Comparison of ENCODE assay signal across 14 cellular contexts in the genomic region with DNA sequence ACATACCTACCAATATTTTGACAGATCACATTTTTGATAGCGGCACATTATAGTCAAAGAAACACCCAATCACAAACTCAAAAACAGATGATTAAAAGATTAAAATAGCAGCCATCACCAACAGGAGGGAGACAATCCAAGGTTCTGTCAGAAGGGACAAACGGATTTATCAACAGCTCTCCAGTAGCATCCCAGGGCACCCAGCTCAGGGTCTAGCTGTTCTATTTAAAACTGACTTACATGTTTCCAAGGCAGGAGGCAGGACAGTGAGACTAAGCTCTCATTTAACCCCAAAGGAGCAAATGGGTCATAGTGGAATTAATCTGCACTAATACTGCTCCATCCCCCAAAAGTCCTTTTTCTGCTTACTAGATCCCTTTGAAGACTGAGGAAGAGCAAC. TPM values are rescaled to one million over a fixed set of nuclear protein-coding genes. Genes with fewer than 3 reads are reported as not detected.
DNase-seq lines count a peak whose midpoint lies in the region; ATAC-seq and TF ChIP-seq lines count a peak whose summit lies in the region.
"Had no signal": no experiment of that assay in that cellular context is flagged by ENCODE, and none has a peak within 500 bp of the region (broad histone marks: within the 10 kb centered on the region; RNA-seq: fewer than 3 reads in every experiment).

No MANE protein-coding gene starts in this region.

- no peaks in the 10 kb centered on the region for H3K27me3 Mint-ChIP-seq in CD4-positive, CD25-positive, alpha-beta regulatory T cell

- peak overlapping the region in 1 of 3 donors; percentile 4 for H3K27ac Mint-ChIP-seq in CD4-positive, CD25-positive, alpha-beta regulatory T cell
- H3K27ac Mint-ChIP-seq: H9 had no signal

- no peaks in the 10 kb centered on the region for H3K9me3 ChIP-seq in CD4-positive, CD25-positive, alpha-beta regulatory T cell (ENCODE audit: control insufficient read depth in 2 of 2, low read length in 2 of 2)
- no peaks in the 10 kb centered on the region for H3K9me3 ChIP-seq in Loucy (ENCODE audit: insufficient read depth, low read depth, low read length)
- H3K9me3 ChIP-seq in left ventricle myocardium inferior (replicated peaks), result no peaks in the 10 kb centered on the region
- no peaks in the 10 kb centered on the region for H3K9me3 ChIP-seq in neutrophil
- H3K9me3 ChIP-seq: SJCRH30 had no signal

- TF ChIP-seq CTCF in Loucy (conservative IDR thresholded peaks at IDR 0.05; ENCODE audit: low read length) (no peak), left ventricle myocardium inferior (IDR thresholded peaks at IDR 0.05; ENCODE audit: borderline replicate concordance) (no peak), neutrophil (IDR thresholded peaks at IDR 0.05) (no peak)

- no peak overlapping the region for H2AFZ ChIP-seq in Loucy (ENCODE audit: low read length)

- no peak for DNase-seq in CD4-positive, CD25-positive, alpha-beta regulatory T cell
- DNase-seq in left ventricle myocardium inferior, result no peak
- no peak for DNase-seq in stimulated activated naive CD4-positive, alpha-beta T cell treated with Interleukin-2 at 50 U/mL for 16 hours (lab: John Stamatoyannopoulos, UW)
- DNase-seq: AML-193, DMS79, H9, NCI-H1436 treated with DMSO at 0.1 percent for 48 hours, NCI-H2081 treated with DMSO at 0.1 percent for 48 hours, NCI-H524, SJCRH30 had no signal

- peaks cover 45% of the 10 kb centered on the region for H4K20me1 ChIP-seq in Loucy (ENCODE audit: insufficient read depth, low read length, poor library complexity, severe bottlenecking)

- H3K36me3 Mint-ChIP-seq in CD4-positive, CD25-positive, alpha-beta regulatory T cell, result peaks cover under 1% of the 10 kb centered on the region

- no peak overlapping the region for H3K27ac ChIP-seq in CD4-positive, CD25-positive, alpha-beta regulatory T cell (ENCODE audit: insufficient read depth, low read length, poor library complexity, severe bottlenecking)
- H3K27ac ChIP-seq in left ventricle myocardium inferior (replicated peaks), result peak overlapping the region; percentile 87
- peak overlapping the region; percentile 92 for H3K27ac ChIP-seq in neutrophil
- H3K27ac ChIP-seq: SJCRH30 had no signal

- peak overlapping the region; percentile 46 for H3K4me2 ChIP-seq in Loucy (ENCODE audit: low read depth, low read length, poor library complexity, severe bottlenecking)

- H3K9me3 Mint-ChIP-seq in CD4-positive, CD25-positive, alpha-beta regulatory T cell, result peaks cover 0 to 2% (median 0%) of the 10 kb centered on the region in 7 donors
- H3K9me3 Mint-ChIP-seq: H9 had no signal

- H3K36me3 ChIP-seq in CD4-positive, CD25-positive, alpha-beta regulatory T cell (ENCODE audit: control insufficient read depth, insufficient read depth, low read length), result no peaks in the 10 kb centered on the region
- H3K36me3 ChIP-seq in Loucy (ENCODE audit: insufficient read depth, low read length), result no peaks in the 10 kb centered on the region
- no peaks in the 10 kb centered on the region for H3K36me3 ChIP-seq in left ventricle myocardium inferior
- H3K36me3 ChIP-seq in neutrophil, result no peaks in the 10 kb centered on the region
- H3K36me3 ChIP-seq: SJCRH30 had no signal

- peaks cover 55% of the 10 kb centered on the region for H3K79me2 ChIP-seq in Loucy (ENCODE audit: insufficient read depth, low read length)

- no peak overlapping the region for H3K9ac ChIP-seq in Loucy (ENCODE audit: low read depth, low read length, poor library complexity, severe bottlenecking)

- peaks cover 23 to 55% (median 27%) of the 10 kb centered on the region in 4 donors for H3K4me1 Mint-ChIP-seq in CD4-positive, CD25-positive, alpha-beta regulatory T cell

- H3K27me3 ChIP-seq in CD4-positive, CD25-positive, alpha-beta regulatory T cell (ENCODE audit: control insufficient read depth, insufficient read depth, low read length), result no peaks in the 10 kb centered on the region
- no peaks in the 10 kb centered on the region for H3K27me3 ChIP-seq in Loucy (ENCODE audit: insufficient read depth, low read length, poor library complexity, severe bottlenecking)
- H3K27me3 ChIP-seq in left ventricle myocardium inferior (ENCODE audit: low read depth), result no peaks in the 10 kb centered on the region
- H3K27me3 ChIP-seq in neutrophil, result no peaks in the 10 kb centered on the region
- H3K27me3 ChIP-seq: SJCRH30 had no signal

- no peak for ATAC-seq in CD4-positive, CD25-positive, alpha-beta regulatory T cell (ENCODE audit: low read depth in 2 of 2)
- ATAC-seq in GM19023 (IDR thresholded peaks at IDR 0.05; ENCODE audit: unreplicated experiment) (no peak), HG03139 (IDR thresholded peaks at IDR 0.05; ENCODE audit: unreplicated experiment) (no peak)

- intact Hi-C loops in left ventricle myocardium inferior (cut with micrococcal nuclease), result no loop called here

- H3K4me1 ChIP-seq in CD4-positive, CD25-positive, alpha-beta regulatory T cell (ENCODE audit: control insufficient read depth, insufficient read depth, low read length, poor library complexity, severe bottlenecking), result peaks cover 27% of the 10 kb centered on the region
- peaks cover 37% of the 10 kb centered on the region for H3K4me1 ChIP-seq in Loucy (ENCODE audit: insufficient read depth, low read length, poor library complexity, severe bottlenecking)
- peaks cover 73% of the 10 kb centered on the region for H3K4me1 ChIP-seq in left ventricle myocardium inferior
- H3K4me1 ChIP-seq in neutrophil (ENCODE audit: control insufficient read depth in 1 of 2, insufficient read depth in 1 of 2, low read depth in 1 of 2, low read length in 1 of 2), result peaks cover 82% of the 10 kb centered on the region in 2 experiments

- 0 out of 2 replicates have a peak, but pooled peaks cover 3% of the 10 kb centered on the region for H3F3A ChIP-seq in Loucy (ENCODE audit: low read depth)

- H3K4me3 ChIP-seq in CD4-positive, CD25-positive, alpha-beta regulatory T cell (ENCODE audit: low read depth, low read length), result no peak overlapping the region
- H3K4me3 ChIP-seq in Loucy (ENCODE audit: low read length, poor library complexity, severe bottlenecking) (peak overlapping the region; percentile 11), left ventricle myocardium inferior (peak overlapping the region; percentile 19), neutrophil (ENCODE audit: low read depth in 1 of 2, low read length in 1 of 2) (peak overlapping the region; percentile 85 to 100)
- H3K4me3 ChIP-seq: SJCRH30 had no signal

- H3K4me3 Mint-ChIP-seq in CD4-positive, CD25-positive, alpha-beta regulatory T cell, result peak overlapping the region in 3 of 4 donors; percentile 2 to 82 (median 5)

- no peaks in the 10 kb centered on the region for H3K9me2 ChIP-seq in Loucy (replicated peaks; ENCODE audit: low read depth, low read length)

RNA-seq across cellular contexts. Expression of gene AGTPBP1, which starts 3.2 kb away (rescaled TPM):
- 55.6 TPM for total RNA-seq in CD4-positive, CD25-positive, alpha-beta regulatory T cell
- polyA plus RNA-seq in CD4-positive, CD25-positive, alpha-beta regulatory T cell, result 10 to 100 TPM; 21.1 to 24.7 (median 23.3) TPM
- 52.5 TPM for total RNA-seq in left ventricle myocardium inferior
